ENCODE assay signal across 8 cellular contexts in the genomic region with DNA sequence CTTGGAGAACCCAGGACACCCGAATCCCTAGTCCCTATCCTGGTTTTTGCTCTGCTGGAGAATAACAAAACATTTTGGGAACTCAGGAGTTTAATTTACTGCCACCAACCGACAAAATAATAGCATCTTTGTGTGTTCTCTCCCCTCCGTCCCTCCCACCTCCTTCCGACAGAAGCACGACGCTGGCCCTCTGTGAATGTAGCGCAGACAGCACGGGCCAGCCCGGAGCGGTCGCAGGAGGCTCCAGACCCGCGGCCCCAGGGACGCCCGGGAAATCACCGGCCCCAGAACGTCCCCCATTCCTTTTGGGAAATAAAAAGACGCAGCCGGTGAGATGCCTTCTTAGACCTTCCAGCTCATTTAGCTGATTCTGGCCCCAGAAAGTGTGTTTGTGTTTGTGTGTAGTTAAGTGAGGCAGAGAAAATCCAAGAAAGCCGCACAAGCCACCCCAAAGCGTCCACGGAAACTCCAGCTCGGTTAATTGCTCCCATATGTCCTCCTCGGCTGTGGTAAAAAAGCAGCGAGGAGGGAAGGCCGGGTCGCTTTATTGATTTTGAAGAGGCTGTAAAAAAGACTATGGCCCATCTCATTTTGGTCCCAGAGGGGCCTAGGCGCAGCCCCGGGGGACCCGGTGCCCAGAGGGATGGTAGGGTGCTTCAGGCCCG. TPM values are rescaled to one million over a fixed set of nuclear protein-coding genes. Genes with fewer than 3 reads are reported as not detected.
A peak's percentile ranks its signal among the peaks of the same experiment; 100 is the strongest.
DNase-seq lines count a peak whose midpoint lies in the region; ATAC-seq, FAIRE-seq and TF ChIP-seq lines count a peak whose summit lies in the region.

No MANE protein-coding gene starts in this region.

- no peak overlapping the region for H3K27ac Mint-ChIP-seq in activated T-helper 2 cell treated with anti-CD3 and anti-CD28 coated beads, Interferon-gamma antibody, Interleukin-2, Interleukin-4, amounts not matched to agents 10 μg/mL and 5 μg/mL and 100 μg/mL, durations not matched to agents 14 hours and 24 hours and 36 hours

- H3K36me3 Mint-ChIP-seq in activated T-helper 2 cell treated with anti-CD3 and anti-CD28 coated beads, Interferon-gamma antibody, Interleukin-2, Interleukin-4, amounts not matched to agents 10 μg/mL and 5 μg/mL and 100 μg/mL, durations not matched to agents 14 hours and 24 hours and 36 hours (ENCODE audit: low read depth) = no peaks in the 10 kb centered on the region

- FAIRE-seq in HTR-8/SVneo (lab: Jason Lieb, UNC) = no peak

- H3K4me2 ChIP-seq in osteoblast (ENCODE audit: insufficient read depth, low read length) = peak overlapping the region; percentile 95

- ATAC-seq in Right ventricle myocardium superior (ENCODE audit: poor library complexity) (peak; percentile 67), GM21717 (IDR thresholded peaks at IDR 0.05; ENCODE audit: unreplicated experiment) (no peak), GM21786 (IDR thresholded peaks at IDR 0.05; ENCODE audit: unreplicated experiment) (no peak)

- H3K4me1 ChIP-seq in osteoblast (ENCODE audit: insufficient read depth, low read length) = peaks cover 15% of the 10 kb centered on the region

- H4K20me1 ChIP-seq in osteoblast (ENCODE audit: insufficient read depth, low read length) = peaks cover 19% of the 10 kb centered on the region

- H3K4me1 Mint-ChIP-seq in activated T-helper 2 cell treated with anti-CD3 and anti-CD28 coated beads, Interferon-gamma antibody, Interleukin-2, Interleukin-4, amounts not matched to agents 10 μg/mL and 5 μg/mL and 100 μg/mL, durations not matched to agents 14 hours and 24 hours and 36 hours (ENCODE audit: low read depth) = peaks cover 13% of the 10 kb centered on the region

- peaks cover 69% of the 10 kb centered on the region for H3K27me3 Mint-ChIP-seq in activated T-helper 2 cell treated with anti-CD3 and anti-CD28 coated beads, Interferon-gamma antibody, Interleukin-2, Interleukin-4, amounts not matched to agents 10 μg/mL and 5 μg/mL and 100 μg/mL, durations not matched to agents 14 hours and 24 hours and 36 hours (ENCODE audit: low read depth)

- intact Hi-C loops in activated T-helper 2 cell treated with anti-CD3 and anti-CD28 coated beads, Interferon-gamma antibody, Interleukin-2, Interleukin-4, amounts not matched to agents 10 μg/mL and 5 μg/mL and 100 μg/mL, durations not matched to agents 14 hours and 24 hours and 36 hours (cut with micrococcal nuclease) = no loop called here
- intact Hi-C loops in Right ventricle myocardium superior (cut with DNase I) = loop anchor here (5.0 kb wide), 1 partner anchor 149 kb away; no protein-coding TSS in a partner anchor

- peak overlapping the region; percentile 82 for H3K4me3 ChIP-seq in osteoblast (ENCODE audit: insufficient read depth, low read length)

- no peaks in the 10 kb centered on the region for H3K36me3 ChIP-seq in osteoblast (ENCODE audit: insufficient read depth, low read length)

- no peaks in the 10 kb centered on the region for H3K9me3 ChIP-seq in osteoblast (ENCODE audit: low read depth, low read length)

- peaks cover 37% of the 10 kb centered on the region for H3K79me2 ChIP-seq in osteoblast (ENCODE audit: insufficient read depth, low read length)

- H3K4me3 Mint-ChIP-seq in activated T-helper 2 cell treated with anti-CD3 and anti-CD28 coated beads, Interferon-gamma antibody, Interleukin-2, Interleukin-4, amounts not matched to agents 10 μg/mL and 5 μg/mL and 100 μg/mL, durations not matched to agents 14 hours and 24 hours and 36 hours (ENCODE audit: low read depth) = peak overlapping the region; percentile 58

- TF ChIP-seq CTCF in osteoblast (IDR thresholded peaks at IDR 0.05; ENCODE audit: extremely low read depth, low read depth, low read length) = no peak

- no peaks in the 10 kb centered on the region for H3K9me3 Mint-ChIP-seq in activated T-helper 2 cell treated with anti-CD3 and anti-CD28 coated beads, Interferon-gamma antibody, Interleukin-2, Interleukin-4, amounts not matched to agents 10 μg/mL and 5 μg/mL and 100 μg/mL, durations not matched to agents 14 hours and 24 hours and 36 hours

- no peaks in the 10 kb centered on the region for H3K27me3 ChIP-seq in osteoblast (ENCODE audit: insufficient read depth, low read length)

- peak; percentile 13 for DNase-seq in DMS153 (lab: John Stamatoyannopoulos, UW)
- DNase-seq in HTR-8/SVneo (ENCODE audit: insufficient read length, low spot score) = peak; percentile 25
- no peak for DNase-seq in activated T-helper 2 cell treated with anti-CD3 and anti-CD28 coated beads, Interferon-gamma antibody, Interleukin-2, Interleukin-4, amounts not matched to agents 10 μg/mL and 5 μg/mL and 100 μg/mL, durations not matched to agents 14 hours and 24 hours and 36 hours (ENCODE audit: low spot score)
- peak; percentile 68 for DNase-seq in Right ventricle myocardium superior
- DNase-seq in osteoblast (ENCODE audit: insufficient read length, low spot score, missing footprints) = peak; percentile 68
- no peak for DNase-seq in DMS79 (lab: John Stamatoyannopoulos, UW)

- H3K27ac ChIP-seq in osteoblast (ENCODE audit: low read depth, low read length) = peak overlapping the region; percentile 74

- H2AFZ ChIP-seq in osteoblast (ENCODE audit: low read length) = peak overlapping the region; percentile 87

RNA-seq across cellular contexts. Expression of a gene that starts 0.6 kb away (rescaled TPM):
- total RNA-seq in activated T-helper 2 cell treated with anti-CD3 and anti-CD28 coated beads, Interferon-gamma antibody, Interleukin-2, Interleukin-4, amounts not matched to agents 10 μg/mL and 5 μg/mL and 100 μg/mL, durations not matched to agents 14 hours and 24 hours and 36 hours = 0.34 TPM in 2 replicates
- total RNA-seq in Right ventricle myocardium superior (56.2 TPM), osteoblast (33.9 and 34.7 TPM in 2 replicates)

Comparison
In these comparisons a context has a peak if more than half of its experiments do, and no peak if none do; other contexts are left out.
1. DNase-seq: peak in DMS153 (single experiment), HTR-8/SVneo (single experiment), Right ventricle myocardium superior (single experiment) and osteoblast (single experiment); none in activated T-helper 2 cell treated with anti-CD3 and anti-CD28 coated beads, Interferon-gamma antibody, Interleukin-2, Interleukin-4, amounts not matched to agents 10 μg/mL and 5 μg/mL and 100 μg/mL, durations not matched to agents 14 hours and 24 hours and 36 hours (single experiment) and DMS79 (single experiment).
2. RNA of a gene that starts 0.6 kb away (total RNA-seq): 56.2 TPM in Right ventricle myocardium superior (single experiment) and 33.9 to 34.7 TPM in osteoblast; 0.34 TPM in activated T-helper 2 cell treated with anti-CD3 and anti-CD28 coated beads, Interferon-gamma antibody, Interleukin-2, Interleukin-4, amounts not matched to agents 10 μg/mL and 5 μg/mL and 100 μg/mL, durations not matched to agents 14 hours and 24 hours and 36 hours; every median in the first group is over 10 times any median in the second.